1 cellular context compared by ENCODE assay signal in the genomic region with DNA sequence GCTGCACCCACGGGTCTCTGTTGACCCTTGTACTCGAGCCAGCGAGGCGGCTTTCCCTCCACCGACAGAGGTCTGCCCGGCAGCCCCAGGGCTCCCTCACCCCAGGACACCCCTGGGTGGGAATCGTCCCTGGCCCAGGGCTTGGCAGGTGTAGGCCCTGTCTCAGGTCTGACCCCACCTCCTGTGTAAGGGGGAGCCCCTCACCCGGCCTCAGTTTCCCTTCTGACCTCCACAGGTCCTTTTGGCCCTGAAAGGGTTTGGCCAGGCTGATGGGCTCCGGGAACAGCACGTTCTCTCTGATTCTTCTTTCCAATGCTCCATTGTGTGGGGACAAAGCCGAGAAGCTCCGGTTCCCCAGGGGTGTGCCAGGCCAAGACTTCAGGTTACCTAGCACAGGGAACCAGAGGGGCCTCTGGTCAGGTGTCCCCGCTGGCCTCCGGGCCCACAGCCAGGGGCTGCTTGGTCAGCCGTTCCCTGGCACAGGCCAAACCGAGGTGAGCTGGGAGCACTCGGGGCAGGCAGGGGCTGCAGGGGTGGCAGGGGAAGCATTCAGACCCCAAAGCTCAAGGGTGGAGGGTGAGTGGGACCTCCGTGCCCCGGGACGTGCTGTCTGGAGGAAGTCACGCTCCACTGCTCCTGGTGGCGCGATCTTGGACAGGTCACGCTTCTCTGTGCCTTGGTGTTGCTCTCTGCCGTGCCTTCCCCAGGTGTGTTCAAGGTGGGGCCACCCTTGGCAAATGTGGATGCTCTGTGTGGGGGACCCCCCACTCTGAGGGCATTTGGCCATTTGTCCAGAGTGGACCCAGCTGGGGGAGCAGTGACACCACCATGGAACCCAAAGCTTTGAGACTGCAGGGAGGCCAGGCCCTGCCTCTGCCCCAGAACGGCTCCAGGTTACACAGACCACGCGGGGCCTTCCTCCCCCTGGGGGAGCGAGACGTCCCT.
TF ChIP-seq lines count a peak whose summit lies in the region.

No MANE protein-coding gene starts in this region.

TF ChIP-seq in HepG2, 621 proteins besides CTCF, POLR2A, EP300 and RAD21:
- TF ChIP-seq ZNF687 (CRISPR knock-in tag; IDR thresholded peaks at IDR 0.05) (peak; percentile 38; the same call in 1 of the 2 replicates), ZNF430 (CRISPR knock-in tag; IDR thresholded peaks at IDR 0.05) (0 out of 2 replicates have a peak, but pooled peaks have one; percentile 12), THAP9 (CRISPR knock-in tag; IDR thresholded peaks at IDR 0.05; ENCODE audit: borderline replicate concordance) (0 out of 2 replicates have a peak, but pooled peaks have one; percentile 16), ZNF770 (CRISPR knock-in tag; IDR thresholded peaks at IDR 0.05) (0 out of 2 replicates have a peak, but pooled peaks have one; percentile 41), BCL6 (CRISPR knock-in tag; IDR thresholded peaks at IDR 0.05) (no peak), ZNF7 (CRISPR knock-in tag; IDR thresholded peaks at IDR 0.05) (no peak), ZFP91 (CRISPR knock-in tag; IDR thresholded peaks at IDR 0.05; ENCODE audit: borderline replicate concordance) (0 out of 2 replicates have a peak, but pooled peaks have one; percentile 11), EZH2 (conservative IDR thresholded peaks at IDR 0.05; ENCODE audit: low read depth, low read length) (0 out of 2 replicates have a peak, but pooled peaks have one; percentile 12), MED1 (CRISPR knock-in tag; IDR thresholded peaks at IDR 0.05) (peak; percentile 1; the same call in 1 of the 2 replicates), HNF4A (CRISPR knock-in tag; IDR thresholded peaks at IDR 0.05) (peak; percentile 42; the same call in 1 of the 2 replicates), TP53 (CRISPR knock-in tag; conservative IDR thresholded peaks at IDR 0.05) (no peak), HNF4G (IDR thresholded peaks at IDR 0.05; ENCODE audit: borderline replicate concordance, low read depth, low read length) (0 out of 2 replicates have a peak, but pooled peaks have one; percentile 33), HNF4G (CRISPR knock-in tag; IDR thresholded peaks at IDR 0.05; ENCODE audit: borderline replicate concordance, low read depth) (no peak), HNRNPLL (IDR thresholded peaks at IDR 0.05; ENCODE audit: low read depth, low read length, poor library complexity, severe bottlenecking) (peak; percentile 23), CENPX (CRISPR knock-in tag; IDR thresholded peaks at IDR 0.05) (no peak), ZIK1 (CRISPR knock-in tag; IDR thresholded peaks at IDR 0.05; ENCODE audit: borderline replicate concordance, low read depth) (0 out of 2 replicates have a peak, but pooled peaks have one; percentile 5), EHMT2 (IDR thresholded peaks at IDR 0.05; ENCODE audit: borderline replicate concordance, low read depth, low read length) (no peak), NR3C1 (CRISPR knock-in tag; IDR thresholded peaks at IDR 0.05) (no peak), ZFP36L2 (CRISPR knock-in tag; IDR thresholded peaks at IDR 0.05) (no peak), UBTF (CRISPR knock-in tag; IDR thresholded peaks at IDR 0.05) (peak; percentile 36; the same call in 1 of the 2 replicates)
- TF ChIP-seq, protein P1, sequence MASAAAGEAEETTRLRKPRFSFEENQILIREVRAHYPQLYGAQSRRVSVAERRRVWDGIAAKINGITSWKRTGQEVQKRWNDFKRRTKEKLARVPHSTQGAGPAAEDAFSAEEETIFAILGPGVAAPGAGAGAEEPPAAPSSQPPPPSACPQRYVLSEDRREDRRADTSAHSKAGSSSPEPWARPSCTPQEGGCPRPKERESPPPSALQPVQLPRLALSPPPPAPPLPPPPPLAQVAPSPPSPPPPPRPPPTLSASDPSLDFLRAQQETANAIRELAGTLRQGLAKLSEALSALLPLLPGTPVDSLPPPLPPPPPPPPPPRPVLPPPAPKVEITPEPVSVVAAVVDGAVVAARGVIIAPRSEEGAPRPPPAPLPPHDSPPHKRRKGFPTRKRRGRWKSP (CRISPR knock-in tag; IDR thresholded peaks at IDR 0.05): no peak
